In genomic region chr1:234148816-234149215, GRCh38 we compare ENCODE assay signal across 19 cellular contexts.
"Had no signal": no experiment of that assay in that cellular context is flagged by ENCODE, and none has a peak within 500 bp of the region (broad histone marks: within the 10 kb centered on the region; RNA-seq: fewer than 3 reads in every experiment).

No MANE protein-coding gene starts in this region.

- DNase-seq: activated CD4-positive, alpha-beta T cell treated with anti-CD3 and anti-CD28 coated beads, Interleukin-2, amount 50 U/mL, for 4 hours; activated CD4-positive, CD25-positive, alpha-beta regulatory T cell treated with anti-CD3 and anti-CD28 coated beads, Interleukin-2, amount 50 U/mL, for 72 hours; activated effector memory CD4-positive, alpha-beta T cell treated with anti-CD3 and anti-CD28 coated beads, Interleukin-2, amount 50 U/mL, for 16 hours; activated T-cell treated with anti-CD3 and anti-CD28 coated beads for 4 hours; caudate nucleus; dorsolateral prefrontal cortex; left lung; midbrain; stimulated activated CD4-positive, alpha-beta T cell treated with anti-CD3 and anti-CD28 coated beads, Interleukin-15, amount 100 ng/mL, for 24 hours; stimulated activated CD4-positive, alpha-beta T cell treated with anti-CD3 and anti-CD28 coated beads, Interleukin-2, amount 100 ng/mL, for 48 hours; stimulated activated naive CD8-positive, alpha-beta T cell treated with anti-CD3 and anti-CD28 coated beads, Interleukin-15, amount 100 ng/mL, for 72 hours; transverse colon; uterus had no signal

- H3K4me1 Mint-ChIP-seq: activated naive CD4-positive, alpha-beta T cell treated with anti-CD3 and anti-CD28 coated beads, Interleukin-2, amount 50 U/mL, for 24 hours; neural progenitor cell had no signal

- H3K36me3 Mint-ChIP-seq: neural progenitor cell had no signal

- H3K4me3 ChIP-seq: dorsolateral prefrontal cortex, left lung, neural progenitor cell, prostate gland, right atrium auricular region, skin epidermis, suprapubic skin, transverse colon, uterus had no signal

- H3K9me3 Mint-ChIP-seq: activated naive CD4-positive, alpha-beta T cell treated with anti-CD3 and anti-CD28 coated beads, Interleukin-2, amount 50 U/mL, for 24 hours had no signal

- H3K27ac Mint-ChIP-seq: activated naive CD4-positive, alpha-beta T cell treated with anti-CD3 and anti-CD28 coated beads, Interleukin-2, amount 50 U/mL, for 24 hours; neural progenitor cell had no signal

- H3K4me3 Mint-ChIP-seq: activated naive CD4-positive, alpha-beta T cell treated with anti-CD3 and anti-CD28 coated beads, Interleukin-2, amount 50 U/mL, for 24 hours; neural progenitor cell; stimulated activated naive CD8-positive, alpha-beta T cell treated with anti-CD3 and anti-CD28 coated beads, Interleukin-15, amount 100 ng/mL, for 72 hours had no signal
